Comparison of ENCODE assay signal across 12 cellular contexts in the genomic region with DNA sequence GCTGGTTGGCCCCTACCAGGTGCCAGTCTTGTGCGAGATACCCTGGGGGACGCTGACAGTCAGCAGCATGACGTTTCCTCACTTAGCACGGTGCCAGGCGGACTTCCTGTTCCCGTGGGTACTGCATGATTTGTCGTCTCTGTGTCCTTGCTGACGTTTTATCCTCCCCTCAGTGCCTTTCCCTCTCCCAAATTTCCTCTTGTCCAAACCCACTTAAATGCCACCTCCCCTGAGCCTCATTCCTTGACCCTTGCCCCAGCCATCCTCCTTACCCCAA.
A peak's percentile ranks its signal among the peaks of the same experiment; 100 is the strongest.
DNase-seq lines count a peak whose midpoint lies in the region; ATAC-seq lines count a peak whose summit lies in the region.
"Had no signal": no experiment of that assay in that cellular context is flagged by ENCODE, and none has a peak within 500 bp of the region (broad histone marks: within the 10 kb centered on the region; RNA-seq: fewer than 3 reads in every experiment).

No MANE protein-coding gene starts in this region.

- no peaks in the 10 kb centered on the region for H3K27me3 Mint-ChIP-seq in activated naive CD8-positive, alpha-beta T cell treated with anti-CD3 and anti-CD28 coated beads, Interleukin-2, amount 50 U/mL, for 24 hours
- no peaks in the 10 kb centered on the region for H3K27me3 Mint-ChIP-seq in activated naive CD8-positive, alpha-beta T cell treated with anti-CD3 and anti-CD28 coated beads for 36 hours
- no peaks in the 10 kb centered on the region for H3K27me3 Mint-ChIP-seq in central memory CD8-positive, alpha-beta T cell
- no peaks in the 10 kb centered on the region for H3K27me3 Mint-ChIP-seq in stimulated activated naive B cell treated with anti-CD40 and anti-IgM and Interleukin-4, amounts not matched to agents 10 μg/mL and 1 μg/mL and 100 μg/mL, for 72 hours

- H3K4me3 Mint-ChIP-seq in activated naive CD8-positive, alpha-beta T cell treated with anti-CD3 and anti-CD28 coated beads, Interleukin-2, amount 50 U/mL, for 24 hours = no peak overlapping the region
- H3K4me3 Mint-ChIP-seq in activated naive CD8-positive, alpha-beta T cell treated with anti-CD3 and anti-CD28 coated beads for 36 hours = no peak overlapping the region
- peak overlapping the region; percentile 47 for H3K4me3 Mint-ChIP-seq in central memory CD8-positive, alpha-beta T cell
- peak overlapping the region; percentile 18 to 40 for H3K4me3 Mint-ChIP-seq in stimulated activated naive B cell treated with anti-CD40 and anti-IgM and Interleukin-4, amounts not matched to agents 10 μg/mL and 1 μg/mL and 100 μg/mL, for 72 hours

- H3K4me1 Mint-ChIP-seq in activated naive CD8-positive, alpha-beta T cell treated with anti-CD3 and anti-CD28 coated beads, Interleukin-2, amount 50 U/mL, for 24 hours = peaks cover 13% of the 10 kb centered on the region
- H3K4me1 Mint-ChIP-seq in activated naive CD8-positive, alpha-beta T cell treated with anti-CD3 and anti-CD28 coated beads for 36 hours = peaks cover 2% of the 10 kb centered on the region
- H3K4me1 Mint-ChIP-seq in central memory CD8-positive, alpha-beta T cell = peaks cover 44% of the 10 kb centered on the region
- peaks cover 19 to 25% of the 10 kb centered on the region in 2 donors for H3K4me1 Mint-ChIP-seq in stimulated activated naive B cell treated with anti-CD40 and anti-IgM and Interleukin-4, amounts not matched to agents 10 μg/mL and 1 μg/mL and 100 μg/mL, for 72 hours

- peak; percentile 14 for DNase-seq in activated naive CD8-positive, alpha-beta T cell treated with anti-CD3 and anti-CD28 coated beads, Interleukin-2, amount 50 U/mL, for 24 hours
- DNase-seq in activated naive CD8-positive, alpha-beta T cell treated with anti-CD3 and anti-CD28 coated beads for 36 hours = no peak
- DNase-seq in central memory CD8-positive, alpha-beta T cell (ENCODE audit: low spot score in 2 of 2) = peak in 1 of 2 donors; percentile 52
- no peak for DNase-seq in stimulated activated naive B cell treated with anti-CD40 and anti-IgM and Interleukin-4, amounts not matched to agents 10 μg/mL and 1 μg/mL and 100 μg/mL, for 72 hours
- no peak for DNase-seq in left colon
- no peak for DNase-seq in T1000 (lab: John Stamatoyannopoulos, UW)
- DNase-seq: EL, Right ventricle myocardium superior, sigmoid colon, trophoblast cell had no signal

- no peak overlapping the region for H3K27ac Mint-ChIP-seq in activated naive CD8-positive, alpha-beta T cell treated with anti-CD3 and anti-CD28 coated beads, Interleukin-2, amount 50 U/mL, for 24 hours
- H3K27ac Mint-ChIP-seq in activated naive CD8-positive, alpha-beta T cell treated with anti-CD3 and anti-CD28 coated beads for 36 hours = no peak overlapping the region
- peak overlapping the region; percentile 97 for H3K27ac Mint-ChIP-seq in central memory CD8-positive, alpha-beta T cell (ENCODE audit: low read depth)
- H3K27ac Mint-ChIP-seq in stimulated activated naive B cell treated with anti-CD40 and anti-IgM and Interleukin-4, amounts not matched to agents 10 μg/mL and 1 μg/mL and 100 μg/mL, for 72 hours = peak overlapping the region; percentile 16

- H3K9me3 Mint-ChIP-seq in activated naive CD8-positive, alpha-beta T cell treated with anti-CD3 and anti-CD28 coated beads, Interleukin-2, amount 50 U/mL, for 24 hours = no peaks in the 10 kb centered on the region
- H3K9me3 Mint-ChIP-seq in activated naive CD8-positive, alpha-beta T cell treated with anti-CD3 and anti-CD28 coated beads for 36 hours = peaks cover 1% of the 10 kb centered on the region
- no peaks in the 10 kb centered on the region for H3K9me3 Mint-ChIP-seq in central memory CD8-positive, alpha-beta T cell
- peaks cover 0 to 3% of the 10 kb centered on the region in 2 donors for H3K9me3 Mint-ChIP-seq in stimulated activated naive B cell treated with anti-CD40 and anti-IgM and Interleukin-4, amounts not matched to agents 10 μg/mL and 1 μg/mL and 100 μg/mL, for 72 hours

- ATAC-seq in activated naive CD8-positive, alpha-beta T cell treated with anti-CD3 and anti-CD28 coated beads, Interleukin-2, amount 50 U/mL, for 24 hours = no peak
- ATAC-seq in HG02973 (IDR thresholded peaks at IDR 0.05; ENCODE audit: unreplicated experiment) (peak; percentile 22), left colon (no peak), GM18502 (IDR thresholded peaks at IDR 0.05; ENCODE audit: poor library complexity, unreplicated experiment) (no peak)
- peak; percentile 93 for ATAC-seq in central memory CD8-positive, alpha-beta T cell (replicated peaks; ENCODE audit: extremely low read depth, poor library complexity, severe bottlenecking)
- ATAC-seq in stimulated activated naive B cell treated with anti-CD40 and anti-IgM and Interleukin-4, amounts not matched to agents 10 μg/mL and 1 μg/mL and 100 μg/mL, for 72 hours (replicated peaks) = peak; percentile 68 to 69

- peaks cover 20% of the 10 kb centered on the region for H3K36me3 Mint-ChIP-seq in activated naive CD8-positive, alpha-beta T cell treated with anti-CD3 and anti-CD28 coated beads, Interleukin-2, amount 50 U/mL, for 24 hours (ENCODE audit: low read depth)
- peaks cover 8% of the 10 kb centered on the region for H3K36me3 Mint-ChIP-seq in activated naive CD8-positive, alpha-beta T cell treated with anti-CD3 and anti-CD28 coated beads for 36 hours
- H3K36me3 Mint-ChIP-seq in central memory CD8-positive, alpha-beta T cell (ENCODE audit: insufficient read depth) = peaks cover 6% of the 10 kb centered on the region
- H3K36me3 Mint-ChIP-seq in stimulated activated naive B cell treated with anti-CD40 and anti-IgM and Interleukin-4, amounts not matched to agents 10 μg/mL and 1 μg/mL and 100 μg/mL, for 72 hours = peaks cover 23 to 50% of the 10 kb centered on the region in 2 donors

- intact Hi-C loops in left colon (cut with DNase I, micrococcal nuclease) = no loop called here

Comparison
In these comparisons a context has a peak if more than half of its experiments do, and no peak if none do; other contexts are left out.
1. ATAC-seq: peak in HG02973 (single experiment), central memory CD8-positive, alpha-beta T cell (single experiment) and stimulated activated naive B cell treated with anti-CD40 and anti-IgM and Interleukin-4, amounts not matched to agents 10 μg/mL and 1 μg/mL and 100 μg/mL, for 72 hours (2 of 2); none in activated naive CD8-positive, alpha-beta T cell treated with anti-CD3 and anti-CD28 coated beads, Interleukin-2, amount 50 U/mL, for 24 hours (single experiment), left colon (single experiment) and GM18502 (single experiment).
2. H3K27ac Mint-ChIP-seq: peak in central memory CD8-positive, alpha-beta T cell (single experiment) and stimulated activated naive B cell treated with anti-CD40 and anti-IgM and Interleukin-4, amounts not matched to agents 10 μg/mL and 1 μg/mL and 100 μg/mL, for 72 hours (single experiment); none in activated naive CD8-positive, alpha-beta T cell treated with anti-CD3 and anti-CD28 coated beads, Interleukin-2, amount 50 U/mL, for 24 hours (single experiment) and activated naive CD8-positive, alpha-beta T cell treated with anti-CD3 and anti-CD28 coated beads for 36 hours (single experiment).
3. H3K4me3 Mint-ChIP-seq: peak in central memory CD8-positive, alpha-beta T cell (single experiment) and stimulated activated naive B cell treated with anti-CD40 and anti-IgM and Interleukin-4, amounts not matched to agents 10 μg/mL and 1 μg/mL and 100 μg/mL, for 72 hours (2 of 2); none in activated naive CD8-positive, alpha-beta T cell treated with anti-CD3 and anti-CD28 coated beads, Interleukin-2, amount 50 U/mL, for 24 hours (single experiment) and activated naive CD8-positive, alpha-beta T cell treated with anti-CD3 and anti-CD28 coated beads for 36 hours (single experiment).